Comparison of ENCODE assay signal across 7 cellular contexts in the genomic region with DNA sequence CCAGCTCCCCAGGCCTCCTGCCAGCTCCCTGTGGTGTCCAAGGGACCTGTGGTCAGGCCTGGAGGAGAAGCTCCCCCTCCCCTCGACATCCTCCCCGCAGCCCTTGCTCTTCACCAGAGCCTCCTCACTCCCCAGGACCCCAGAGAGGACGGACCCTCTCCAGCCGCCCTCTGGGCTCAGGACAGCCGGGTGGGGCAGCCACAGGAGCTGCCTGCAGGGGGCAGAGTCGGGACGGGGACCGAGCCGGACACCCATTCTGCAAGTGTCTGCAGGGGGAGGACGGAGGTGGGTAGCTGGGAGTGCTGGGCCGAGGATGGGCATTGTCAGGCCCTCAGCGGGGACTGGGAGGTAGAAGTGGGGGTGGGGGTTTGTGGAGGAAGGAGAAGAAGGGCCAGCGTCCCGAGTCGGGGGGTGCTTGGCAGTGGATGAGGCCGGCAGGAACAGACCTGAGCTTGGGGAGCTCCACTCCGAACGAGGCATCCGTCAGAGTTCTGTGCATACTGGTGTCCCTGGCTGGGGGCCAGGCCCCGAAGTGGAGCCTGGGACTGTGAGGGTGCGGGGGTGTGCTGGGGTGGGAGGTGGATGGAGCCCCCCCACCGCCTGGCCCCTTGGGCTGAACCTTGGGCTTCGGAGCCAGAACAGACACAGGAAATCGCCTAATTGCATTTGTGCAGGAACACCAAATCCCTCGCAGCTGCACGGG. TPM values are rescaled to one million over a fixed set of nuclear protein-coding genes. Genes with fewer than 3 reads are reported as not detected.
DNase-seq lines count a peak whose midpoint lies in the region; ATAC-seq and TF ChIP-seq lines count a peak whose summit lies in the region.
"Had no signal": no experiment of that assay in that cellular context is flagged by ENCODE, and none has a peak within 500 bp of the region (broad histone marks: within the 10 kb centered on the region; RNA-seq: fewer than 3 reads in every experiment).

No MANE protein-coding gene starts in this region.

- H3K27ac ChIP-seq in upper lobe of right lung, result no peak overlapping the region

- peaks cover 9% of the 10 kb centered on the region for H3K27me3 Mint-ChIP-seq in glutamatergic neuron (ENCODE audit: unreplicated experiment)
- H3K27me3 Mint-ChIP-seq: naive thymus-derived CD8-positive, alpha-beta T cell had no signal

- ATAC-seq in upper lobe of right lung (peak; percentile 12), HG02852 (IDR thresholded peaks at IDR 0.05; ENCODE audit: unreplicated experiment) (no peak), GM21360 (IDR thresholded peaks at IDR 0.05; ENCODE audit: unreplicated experiment) (no peak)
- ATAC-seq: naive thymus-derived CD8-positive, alpha-beta T cell had no signal

- H3K4me3 Mint-ChIP-seq in glutamatergic neuron (ENCODE audit: unreplicated experiment), result no peak overlapping the region
- H3K4me3 Mint-ChIP-seq: naive thymus-derived CD8-positive, alpha-beta T cell had no signal

- H3K9me3 ChIP-seq in upper lobe of right lung, result no peaks in the 10 kb centered on the region

- no peaks in the 10 kb centered on the region for H3K36me3 ChIP-seq in upper lobe of right lung

- TF ChIP-seq CTCF in NB4 (IDR thresholded peaks at IDR 0.05; ENCODE audit: low read depth, low read length) (peak; percentile 81), glutamatergic neuron (IDR thresholded peaks at IDR 0.05; ENCODE audit: partially characterized antibody, unreplicated experiment) (peak; percentile 69), upper lobe of right lung (IDR thresholded peaks at IDR 0.05) (peak; percentile 37)

- H3K9me3 Mint-ChIP-seq in glutamatergic neuron (ENCODE audit: unreplicated experiment), result peaks cover 2% of the 10 kb centered on the region
- H3K9me3 Mint-ChIP-seq: naive thymus-derived CD8-positive, alpha-beta T cell had no signal

- H3K4me1 Mint-ChIP-seq in glutamatergic neuron (ENCODE audit: low read depth, unreplicated experiment), result peaks cover 1% of the 10 kb centered on the region

- H3K4me3 ChIP-seq in NB4 (ENCODE audit: low read depth, low read length), result no peak overlapping the region
- H3K4me3 ChIP-seq in upper lobe of right lung, result no peak overlapping the region

- peak; percentile 65 for DNase-seq in AG20443 (ENCODE audit: low spot score)
- DNase-seq in NB4 (ENCODE audit: low read depth), result peak; percentile 72
- peak; percentile 83 for DNase-seq in glutamatergic neuron
- DNase-seq in upper lobe of right lung, result peak; percentile 68

- no peaks in the 10 kb centered on the region for H3K36me3 Mint-ChIP-seq in glutamatergic neuron (ENCODE audit: unreplicated experiment)
- H3K36me3 Mint-ChIP-seq: naive thymus-derived CD8-positive, alpha-beta T cell had no signal

- H3K4me1 ChIP-seq in upper lobe of right lung, result no peaks in the 10 kb centered on the region

- intact Hi-C loops in upper lobe of right lung (cut with DNase I), result no loop called here

- no peak overlapping the region for H3K27ac Mint-ChIP-seq in glutamatergic neuron (ENCODE audit: unreplicated experiment)

- H3K27me3 ChIP-seq in upper lobe of right lung, result no peaks in the 10 kb centered on the region

- no peak for TF ChIP-seq POLR2A in NB4 (IDR thresholded peaks at IDR 0.05; ENCODE audit: extremely low read depth, insufficient read length)

RNA-seq across cellular contexts. Expression of gene PRR33, which starts 15.2 kb away (rescaled TPM):
- total RNA-seq in glutamatergic neuron (ENCODE audit: unreplicated experiment) (not detected), upper lobe of right lung (not detected)
- total RNA-seq: naive thymus-derived CD8-positive, alpha-beta T cell had no signal

RNA-seq across cellular contexts. Expression of gene LSP1, which starts 23.6 kb away (rescaled TPM):
- 2.5 TPM for total RNA-seq in glutamatergic neuron (ENCODE audit: unreplicated experiment)
- total RNA-seq in upper lobe of right lung, result 78.2 TPM

RNA-seq across cellular contexts. Expression of gene TNNI2, which starts 37.7 kb away (rescaled TPM):
- total RNA-seq in glutamatergic neuron (ENCODE audit: unreplicated experiment), result not detected
- total RNA-seq in upper lobe of right lung, result 6.9 TPM
- total RNA-seq: naive thymus-derived CD8-positive, alpha-beta T cell had no signal

RNA-seq across cellular contexts. Expression of gene SYT8, which starts 41.7 kb away (rescaled TPM):
- total RNA-seq in glutamatergic neuron (ENCODE audit: unreplicated experiment) (not detected), upper lobe of right lung (12.5 TPM)
- total RNA-seq: naive thymus-derived CD8-positive, alpha-beta T cell had no signal

RNA-seq across cellular contexts. Expression of gene TNNT3, which starts 43.0 kb away (rescaled TPM):
- total RNA-seq in glutamatergic neuron (ENCODE audit: unreplicated experiment) (not detected), upper lobe of right lung (0.43 TPM)

Comparison
In these comparisons a context has a peak if more than half of its experiments do, and no peak if none do; other contexts are left out.
1. RNA of gene LSP1, which starts 23.6 kb away (total RNA-seq): 78.2 TPM in upper lobe of right lung (single experiment); 2.5 TPM in glutamatergic neuron (single experiment); every median in the first group is over 10 times any median in the second.
2. Peak in every context shown above with its lines, with median percentiles within 50 percentile points of each other: DNase-seq and CTCF ChIP-seq.